ENCODE assay signal across 17 cellular contexts in the genomic region with DNA sequence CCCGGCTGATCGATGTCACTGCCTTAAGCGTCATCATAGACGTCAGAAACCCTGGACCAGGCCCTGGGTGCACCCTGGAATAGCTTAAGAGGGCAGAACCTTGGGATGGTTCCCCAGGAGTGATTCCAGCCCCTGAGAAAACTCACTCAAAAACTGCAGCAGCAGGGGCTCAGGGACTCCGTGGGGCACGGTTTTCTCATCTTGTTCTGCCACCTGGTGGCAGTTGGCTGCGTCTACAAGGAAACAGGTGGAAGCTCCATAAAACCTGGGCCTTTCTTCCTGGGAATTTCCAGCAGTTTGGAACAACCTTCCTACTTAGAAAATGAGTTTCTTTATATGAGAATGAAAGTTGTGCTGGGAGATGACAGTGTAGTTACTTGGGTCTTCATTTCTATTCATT. TPM values are rescaled to one million over a fixed set of nuclear protein-coding genes. Genes with fewer than 3 reads are reported as not detected.
"Had no signal": no experiment of that assay in that cellular context is flagged by ENCODE, and none has a peak within 500 bp of the region (broad histone marks: within the 10 kb centered on the region; RNA-seq: fewer than 3 reads in every experiment).

No MANE protein-coding gene starts in this region.

RNA-seq across cellular contexts. Expression of gene FAM236A, which starts 1.6 kb away (rescaled TPM):
- total RNA-seq: activated naive CD4-positive, alpha-beta T cell treated with anti-CD3 and anti-CD28 coated beads, Interleukin-2, amount 50 U/mL, for 72 hours; activated T-cell treated with anti-CD3 and anti-CD28 coated beads, Interleukin-2, amount 50 U/mL, for 72 hours; bronchial epithelial cell; dermis blood vessel endothelial cell; esophagus squamous epithelium; glomerular endothelial cell; heart right ventricle; liver; mesothelial cell of epicardium; naive thymus-derived CD4-positive, alpha-beta T cell; ovary; sciatic nerve; subcutaneous adipose tissue; thoracic aorta; uterus had no signal
- polyA plus RNA-seq: heart right ventricle; liver; naive thymus-derived CD4-positive, alpha-beta T cell; neural cell; ovary had no signal

RNA-seq across cellular contexts. Expression of gene DMRTC1, which starts 7.2 kb away (rescaled TPM):
- total RNA-seq: bronchial epithelial cell, dermis blood vessel endothelial cell, esophagus squamous epithelium, glomerular endothelial cell, heart right ventricle, liver, sciatic nerve, subcutaneous adipose tissue, thoracic aorta had no signal
- polyA plus RNA-seq: heart right ventricle, liver, neural cell had no signal

RNA-seq across cellular contexts. Expression of gene FAM236C, which starts 24.0 kb away (rescaled TPM):
- total RNA-seq: activated naive CD4-positive, alpha-beta T cell treated with anti-CD3 and anti-CD28 coated beads, Interleukin-2, amount 50 U/mL, for 72 hours; activated T-cell treated with anti-CD3 and anti-CD28 coated beads, Interleukin-2, amount 50 U/mL, for 72 hours; bronchial epithelial cell; dermis blood vessel endothelial cell; esophagus squamous epithelium; glomerular endothelial cell; heart right ventricle; liver; mesothelial cell of epicardium; naive thymus-derived CD4-positive, alpha-beta T cell; ovary; prostate gland; sciatic nerve; subcutaneous adipose tissue; thoracic aorta; uterus had no signal
- polyA plus RNA-seq: heart right ventricle; liver; naive thymus-derived CD4-positive, alpha-beta T cell; neural cell; ovary had no signal
